17 cellular contexts compared by ENCODE assay signal in the genomic region with DNA sequence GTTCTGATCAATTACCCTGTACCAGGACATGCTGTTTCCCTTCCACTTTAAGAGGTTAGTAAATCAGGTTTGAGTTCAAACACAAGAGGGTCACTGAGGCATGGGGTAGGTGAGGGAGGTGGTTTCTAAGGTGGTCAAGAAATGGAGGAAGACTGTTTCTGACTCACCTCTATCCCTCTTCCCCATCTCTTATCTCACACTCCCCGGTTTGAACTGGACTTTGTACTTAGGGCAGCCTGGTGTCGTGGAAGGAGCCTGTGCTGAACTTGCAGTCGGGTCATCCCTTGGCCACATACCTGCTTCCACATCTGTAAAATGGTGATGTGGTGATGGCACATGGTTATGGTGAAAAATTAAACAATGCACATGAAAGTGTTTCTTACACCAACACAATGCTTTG. TPM values are rescaled to one million over a fixed set of nuclear protein-coding genes. Genes with fewer than 3 reads are reported as not detected.
A peak's percentile ranks its signal among the peaks of the same experiment; 100 is the strongest.
DNase-seq lines count a peak whose midpoint lies in the region; ATAC-seq and TF ChIP-seq lines count a peak whose summit lies in the region.
"Had no signal": no experiment of that assay in that cellular context is flagged by ENCODE, and none has a peak within 500 bp of the region (broad histone marks: within the 10 kb centered on the region; RNA-seq: fewer than 3 reads in every experiment).

No MANE protein-coding gene starts in this region.

- CTCF ChIA-PET in CD8-positive, alpha-beta memory T cell (lab: Charles Lee): interaction anchor here (1.3 to 3.2 kb wide), 3 partner anchors 34 to 128 kb away, joined by 3 to 21 read pairs (median 18); partner anchors contain the start of gene MYO1D
- CTCF ChIA-PET in CD4-positive, alpha-beta memory T cell (lab: Charles Lee; ENCODE audit: partially characterized antibody): interaction anchor here (0.7 to 3.0 kb wide), 5 partner anchors 15 to 130 kb away, joined by 3 to 17 read pairs (median 11); partner anchors contain the start of gene MYO1D

- no peak overlapping the region for H3K56ac ChIP-seq in mesendoderm (ENCODE audit: low read length)

- H3K9me3 Mint-ChIP-seq in CD8-positive, alpha-beta memory T cell: peaks cover 0 to 4% (median 0%) of the 10 kb centered on the region in 5 donors
- H3K9me3 Mint-ChIP-seq in CD4-positive, alpha-beta memory T cell: peaks cover 0 to 4% (median 0%) of the 10 kb centered on the region in 8 donors

- no peaks in the 10 kb centered on the region for H3K79me1 ChIP-seq in mesendoderm (ENCODE audit: low read length)

- no peaks in the 10 kb centered on the region for H3K36me3 Mint-ChIP-seq in CD8-positive, alpha-beta memory T cell
- no peaks in the 10 kb centered on the region for H3K36me3 Mint-ChIP-seq in CD4-positive, alpha-beta memory T cell

- H2BK120ac ChIP-seq in mesendoderm (ENCODE audit: low read depth, low read length): no peak overlapping the region

- no peaks in the 10 kb centered on the region for H3K79me2 ChIP-seq in KMS-11 (ENCODE audit: insufficient read depth, low read depth)
- H3K79me2 ChIP-seq in mesendoderm (ENCODE audit: control insufficient read depth, insufficient read depth, low read length): no peaks in the 10 kb centered on the region

- H4K8ac ChIP-seq in mesendoderm (ENCODE audit: low read depth, low read length): no peak overlapping the region

- no CpG with 5 or more reads among the region's 3 CpGs for WGBS in mesendoderm (ENCODE audit: extremely low coverage, insufficient coverage, low lambda C conversion rate)

- TF ChIP-seq CTCF in KMS-11 (conservative IDR thresholded peaks at IDR 0.05; ENCODE audit: low read depth, low read length): no peak
- TF ChIP-seq CTCF in colonic mucosa (IDR thresholded peaks at IDR 0.05): no peak

- peak overlapping the region; percentile 99 for H2AFZ ChIP-seq in KMS-11 (ENCODE audit: low read depth)

- H3K4me1 Mint-ChIP-seq in CD8-positive, alpha-beta memory T cell: peaks cover 0 to 5% (median 4%) of the 10 kb centered on the region in 3 donors
- H3K4me1 Mint-ChIP-seq in CD4-positive, alpha-beta memory T cell: peaks cover 0 to 1% (median 0%) of the 10 kb centered on the region in 4 donors

- no peak overlapping the region for H3K27ac Mint-ChIP-seq in CD8-positive, alpha-beta memory T cell
- H3K27ac Mint-ChIP-seq in CD4-positive, alpha-beta memory T cell: no peak overlapping the region

- H3K4ac ChIP-seq in mesendoderm (ENCODE audit: low read depth, low read length): no peak overlapping the region

- no peaks in the 10 kb centered on the region for H3K36me3 ChIP-seq in CD8-positive, alpha-beta memory T cell (ENCODE audit: insufficient read depth, low read length)
- H3K36me3 ChIP-seq in KMS-11 (ENCODE audit: insufficient read depth): no peaks in the 10 kb centered on the region
- H3K36me3 ChIP-seq in colonic mucosa: no peaks in the 10 kb centered on the region
- no peaks in the 10 kb centered on the region for H3K36me3 ChIP-seq in mesendoderm (ENCODE audit: control insufficient read depth, insufficient read depth, low read length)
- H3K36me3 ChIP-seq in CD4-positive, alpha-beta memory T cell (ENCODE audit: insufficient read depth, low read length): no peaks in the 10 kb centered on the region

- H3K27me3 Mint-ChIP-seq in CD8-positive, alpha-beta memory T cell: peaks cover 0 to 11% of the 10 kb centered on the region in 2 donors
- H3K27me3 Mint-ChIP-seq in CD4-positive, alpha-beta memory T cell: no peaks in the 10 kb centered on the region

- no peak overlapping the region for H3K4me3 Mint-ChIP-seq in CD8-positive, alpha-beta memory T cell
- no peak overlapping the region for H3K4me3 Mint-ChIP-seq in CD4-positive, alpha-beta memory T cell

- no peak overlapping the region for H4K5ac ChIP-seq in mesendoderm (ENCODE audit: low read length)

- no peaks in the 10 kb centered on the region for H3K9me3 ChIP-seq in CD8-positive, alpha-beta memory T cell (ENCODE audit: low read length)
- H3K9me3 ChIP-seq in colonic mucosa: no peaks in the 10 kb centered on the region
- H3K9me3 ChIP-seq in CD4-positive, alpha-beta memory T cell (ENCODE audit: control insufficient read depth in 1 of 2, low read length in 2 of 2): no peaks in the 10 kb centered on the region

- no peak overlapping the region for H3K4me2 ChIP-seq in KMS-11
- H3K4me2 ChIP-seq in mesendoderm (ENCODE audit: low read length): no peak overlapping the region

- no peak overlapping the region for H3K23ac ChIP-seq in mesendoderm (ENCODE audit: low read length)

- no peak for DNase-seq in CD8-positive, alpha-beta memory T cell
- DNase-seq in colonic mucosa: peak; percentile 79
- DNase-seq in mucosa of gallbladder (ENCODE audit: low spot score): peak; percentile 40
- DNase-seq in nucleus accumbens (lab: John Stamatoyannopoulos, UW): no peak
- no peak for DNase-seq in mesendoderm
- no peak for DNase-seq in CD4-positive, alpha-beta memory T cell
- DNase-seq: Calu3, DMS53, HCEC 1CT, KBM-7, NCI-H1436, NCI-H2029, NCI-H510A, NCI-H774 had no signal

- ATAC-seq in GM18909 (IDR thresholded peaks at IDR 0.05; ENCODE audit: poor library complexity, unreplicated experiment): no peak

- H3K27ac ChIP-seq in CD8-positive, alpha-beta memory T cell (ENCODE audit: low read depth, low read length): peak overlapping the region; percentile 7
- no peak overlapping the region for H3K27ac ChIP-seq in KMS-11
- H3K27ac ChIP-seq in colonic mucosa: peak overlapping the region; percentile 87
- no peak overlapping the region for H3K27ac ChIP-seq in mesendoderm (ENCODE audit: low read depth, low read length)
- H3K27ac ChIP-seq in CD4-positive, alpha-beta memory T cell (ENCODE audit: low read depth, low read length): no peak overlapping the region
- H3K27ac ChIP-seq: HL-60 had no signal

- no peak overlapping the region for H2BK5ac ChIP-seq in mesendoderm (ENCODE audit: low read length)

- intact Hi-C loops in colonic mucosa (cut with DNase I): no loop called here
- intact Hi-C loops in CD4-positive, alpha-beta memory T cell (cut with micrococcal nuclease): loop anchor here (1.0 kb wide), 1 partner anchor 127 kb away; no protein-coding TSS in a partner anchor

- no peak overlapping the region for H2AK5ac ChIP-seq in mesendoderm (ENCODE audit: low read length)

- H3K18ac ChIP-seq in mesendoderm (ENCODE audit: low read length): no peak overlapping the region

- no peak overlapping the region for H3K4me3 ChIP-seq in CD8-positive, alpha-beta memory T cell (ENCODE audit: low read length)
- H3K4me3 ChIP-seq in KMS-11 (IDR thresholded peaks at IDR 0.05; ENCODE audit: insufficient read depth, low read depth, low read length) (no peak overlapping the region), colonic mucosa (no peak overlapping the region), mesendoderm (ENCODE audit: low read length) (no peak overlapping the region)
- H3K4me3 ChIP-seq in CD4-positive, alpha-beta memory T cell (ENCODE audit: low read length in 2 of 2): no peak overlapping the region

- no peaks in the 10 kb centered on the region for H3K4me1 ChIP-seq in CD8-positive, alpha-beta memory T cell (ENCODE audit: insufficient read depth, low read length)
- H3K4me1 ChIP-seq in KMS-11 (ENCODE audit: low read depth, poor library complexity, severe bottlenecking) (peaks cover 19% of the 10 kb centered on the region), colonic mucosa (peaks cover 18% of the 10 kb centered on the region), mesendoderm (ENCODE audit: control insufficient read depth, low read depth, low read length) (peaks cover 2% of the 10 kb centered on the region)
- H3K4me1 ChIP-seq in CD4-positive, alpha-beta memory T cell (ENCODE audit: insufficient read depth, low read length): no peaks in the 10 kb centered on the region

- H3K9ac ChIP-seq in KMS-11: no peak overlapping the region
- H3K9ac ChIP-seq in colonic mucosa (ENCODE audit: low read depth in 2 of 2, low read length in 2 of 2): peak overlapping the region in 1 of 2 donors; percentile 56
- H3K9ac ChIP-seq in mesendoderm (ENCODE audit: low read length): no peak overlapping the region

- POLR2A ChIA-PET in CD8-positive, alpha-beta memory T cell (lab: Charles Lee): no interaction called here
- POLR2A ChIA-PET in CD4-positive, alpha-beta memory T cell (lab: Charles Lee; ENCODE audit: partially characterized antibody): interaction anchor here (1.1 to 1.3 kb wide), 2 partner anchors 33 to 34 kb away, joined by 3 read pairs; no protein-coding TSS in a partner anchor

- no peaks in the 10 kb centered on the region for H4K20me1 ChIP-seq in KMS-11 (ENCODE audit: insufficient read depth)

- no peak overlapping the region for H2BK15ac ChIP-seq in mesendoderm (replicated peaks; ENCODE audit: low read depth)

- H3K27me3 ChIP-seq in CD8-positive, alpha-beta memory T cell (ENCODE audit: insufficient read depth, low read length, poor library complexity, severe bottlenecking): no peaks in the 10 kb centered on the region
- H3K27me3 ChIP-seq in KMS-11 (ENCODE audit: insufficient read depth, low read depth) (no peaks in the 10 kb centered on the region), colonic mucosa (no peaks in the 10 kb centered on the region), mesendoderm (ENCODE audit: insufficient read depth, low read length, poor library complexity) (no peaks in the 10 kb centered on the region)
- H3K27me3 ChIP-seq in CD4-positive, alpha-beta memory T cell (ENCODE audit: insufficient read depth, low read length): no peaks in the 10 kb centered on the region

RNA-seq across cellular contexts. Expression of gene TMEM98, which starts 17.2 kb away (rescaled TPM):
- under 1 TPM; 0.22 to 0.26 TPM for total RNA-seq in CD8-positive, alpha-beta memory T cell
- not detected for polyA plus RNA-seq in CD8-positive, alpha-beta memory T cell
- total RNA-seq in colonic mucosa (100 to 1,000 TPM; 110 to 138 TPM), mucosa of gallbladder (153 TPM)
- polyA plus RNA-seq in mesendoderm (2013, experiment 1 of 2): 38.5 TPM
- polyA plus RNA-seq in mesendoderm (2013, experiment 2 of 2): 42.2 TPM
- total RNA-seq in CD4-positive, alpha-beta memory T cell: not detected
- polyA plus RNA-seq in CD4-positive, alpha-beta memory T cell: not detected

RNA-seq across cellular contexts. Expression of gene MYO1D, which starts 33.8 kb away (rescaled TPM):
- total RNA-seq in CD8-positive, alpha-beta memory T cell: 10 to 100 TPM; 11.5 to 15.8 TPM
- polyA plus RNA-seq in CD8-positive, alpha-beta memory T cell: 9.0 TPM
- total RNA-seq in colonic mucosa (100 to 1,000 TPM; 238 to 382 TPM), mucosa of gallbladder (150 TPM)
- polyA plus RNA-seq in mesendoderm (2013, experiment 1 of 2): 15.4 TPM
- polyA plus RNA-seq in mesendoderm (2013, experiment 2 of 2): 15.7 TPM
- 10 to 100 TPM; 11.7 to 12.7 TPM for total RNA-seq in CD4-positive, alpha-beta memory T cell
- 1 to 10 TPM; 2.0 to 9.3 TPM for polyA plus RNA-seq in CD4-positive, alpha-beta memory T cell

Comparison
In these comparisons a context has a peak if more than half of its experiments do, and no peak if none do; other contexts are left out.
1. DNase-seq: peak in colonic mucosa (single experiment) and mucosa of gallbladder (single experiment); none in CD8-positive, alpha-beta memory T cell (0 of 5), nucleus accumbens (0 of 56), mesendoderm (single experiment) and CD4-positive, alpha-beta memory T cell (0 of 5).
2. H3K27ac ChIP-seq: peak in CD8-positive, alpha-beta memory T cell (single experiment) and colonic mucosa (single experiment); none in KMS-11 (single experiment), mesendoderm (single experiment) and CD4-positive, alpha-beta memory T cell (single experiment).
3. RNA of gene TMEM98, which starts 17.2 kb away (total RNA-seq): 153 TPM in mucosa of gallbladder (single experiment) and 110 to 138 TPM in colonic mucosa; 0.22 to 0.26 TPM in CD8-positive, alpha-beta memory T cell and not detected in CD4-positive, alpha-beta memory T cell; every median in the first group is over 10 times any median in the second.